Comparison of ENCODE assay signal across 8 cellular contexts in genomic region chr7:141738592-141739013, GRCh38. TPM values are rescaled to one million over a fixed set of nuclear protein-coding genes. Genes with fewer than 3 reads are reported as not detected.
DNase-seq lines count a peak whose midpoint lies in the region; ATAC-seq, FAIRE-seq and TF ChIP-seq lines count a peak whose summit lies in the region.

No MANE protein-coding gene starts in this region.

- H3K4me3 ChIP-seq in kidney (ENCODE audit: low read length in 2 of 2) (peak overlapping the region; percentile 90 to 99), thymus (ENCODE audit: low read length) (peak overlapping the region; percentile 86)

- FAIRE-seq in kidney (lab: Jason Lieb, UNC) = no peak

- H3K4me1 Mint-ChIP-seq in activated CD4-positive, alpha-beta T cell treated with anti-CD3 and anti-CD28 coated beads, Interleukin-2, amount 10 ng/mL, durations not matched to agents 7 days and 5 days = peaks cover 38% of the 10 kb centered on the region
- H3K4me1 Mint-ChIP-seq in activated T-helper 17 cell treated with anti-CD3 and anti-CD28 coated beads, Interleukin-2, amount 50 U/mL, for 72 hours = peaks cover 30% of the 10 kb centered on the region

- no peaks in the 10 kb centered on the region for H3K27me3 ChIP-seq in thymus (ENCODE audit: control insufficient read depth, insufficient read depth)

- H3K9me3 Mint-ChIP-seq in activated CD4-positive, alpha-beta T cell treated with anti-CD3 and anti-CD28 coated beads, Interleukin-2, amount 10 ng/mL, durations not matched to agents 7 days and 5 days = no peaks in the 10 kb centered on the region
- no peaks in the 10 kb centered on the region for H3K9me3 Mint-ChIP-seq in activated T-helper 17 cell treated with anti-CD3 and anti-CD28 coated beads, Interleukin-2, amount 50 U/mL, for 72 hours

- peaks cover 27% of the 10 kb centered on the region for H3K36me3 Mint-ChIP-seq in activated CD4-positive, alpha-beta T cell treated with anti-CD3 and anti-CD28 coated beads, Interleukin-2, amount 10 ng/mL, durations not matched to agents 7 days and 5 days (ENCODE audit: low read depth)
- peaks cover 60% of the 10 kb centered on the region for H3K36me3 Mint-ChIP-seq in activated T-helper 17 cell treated with anti-CD3 and anti-CD28 coated beads, Interleukin-2, amount 50 U/mL, for 72 hours (ENCODE audit: low read depth)

- H3K27ac ChIP-seq in kidney (ENCODE audit: low read depth in 2 of 2, low read length in 2 of 2) (peak overlapping the region; percentile 74 to 88), thymus (ENCODE audit: low read depth) (peak overlapping the region; percentile 90)

- H3K4me1 ChIP-seq in kidney (ENCODE audit: control insufficient read depth in 1 of 2, insufficient read depth in 1 of 2, low read depth in 1 of 2, low read length in 2 of 2) = peaks cover 8 to 10% of the 10 kb centered on the region in 2 donors
- H3K4me1 ChIP-seq in thymus (ENCODE audit: control insufficient read depth, insufficient read depth, low read length) = peaks cover 7% of the 10 kb centered on the region

- CTCF ChIA-PET in activated CD4-positive, alpha-beta T cell treated with anti-CD3 and anti-CD28 coated beads, Interleukin-2, amount 10 ng/mL, durations not matched to agents 7 days and 5 days (lab: Charles Lee) = interaction anchor here (0.9 to 2.5 kb wide), 28 partner anchors 8 to 724 kb away, joined by 3 to 17 read pairs (median 4); partner anchors contain the start of genes DENND11, MRPS33 and WEE2

- intact Hi-C loops in kidney (cut with DNase I) = no loop called here

- H3K9ac ChIP-seq in kidney (ENCODE audit: low read length in 2 of 2) = peak overlapping the region; percentile 42 to 95

- 2% methylated on average over 6 of the region's 6 CpGs for WGBS in thymus

- H3K27ac Mint-ChIP-seq in activated CD4-positive, alpha-beta T cell treated with anti-CD3 and anti-CD28 coated beads, Interleukin-2, amount 10 ng/mL, durations not matched to agents 7 days and 5 days = peak overlapping the region; percentile 96
- H3K27ac Mint-ChIP-seq in activated T-helper 17 cell treated with anti-CD3 and anti-CD28 coated beads, Interleukin-2, amount 50 U/mL, for 72 hours = peak overlapping the region; percentile 97

- peak overlapping the region; percentile 92 for H3K4me3 Mint-ChIP-seq in activated CD4-positive, alpha-beta T cell treated with anti-CD3 and anti-CD28 coated beads, Interleukin-2, amount 10 ng/mL, durations not matched to agents 7 days and 5 days
- peak overlapping the region; percentile 96 for H3K4me3 Mint-ChIP-seq in activated T-helper 17 cell treated with anti-CD3 and anti-CD28 coated beads, Interleukin-2, amount 50 U/mL, for 72 hours

- no peak for TF ChIP-seq CTCF in kidney (IDR thresholded peaks at IDR 0.05; ENCODE audit: borderline replicate concordance, extremely low read depth, insufficient read depth)

- DNase-seq in activated CD4-positive, alpha-beta T cell treated with anti-CD3 and anti-CD28 coated beads, Interleukin-2, amount 10 ng/mL, durations not matched to agents 7 days and 5 days = no peak
- no peak for DNase-seq in activated CD4-positive, alpha-beta T cell treated with anti-CD3 and anti-CD28 coated beads for 1 hour
- no peak for DNase-seq in kidney
- no peak for DNase-seq in activated CD4-positive, CD25-positive, alpha-beta regulatory T cell (lab: John Stamatoyannopoulos, UW)
- no peak for DNase-seq in NCI-H2107 (lab: John Stamatoyannopoulos, UW)

- H3K27me3 Mint-ChIP-seq in activated CD4-positive, alpha-beta T cell treated with anti-CD3 and anti-CD28 coated beads, Interleukin-2, amount 10 ng/mL, durations not matched to agents 7 days and 5 days = no peaks in the 10 kb centered on the region
- H3K27me3 Mint-ChIP-seq in activated T-helper 17 cell treated with anti-CD3 and anti-CD28 coated beads, Interleukin-2, amount 50 U/mL, for 72 hours = no peaks in the 10 kb centered on the region

- ATAC-seq in activated T-helper 17 cell treated with anti-CD3 and anti-CD28 coated beads, Interleukin-2, amount 50 U/mL, for 72 hours (replicated peaks) = no peak
- ATAC-seq in GM19351 (IDR thresholded peaks at IDR 0.05; ENCODE audit: unreplicated experiment) = no peak

- H3K36me3 ChIP-seq in kidney (ENCODE audit: control insufficient read depth in 1 of 2, insufficient read depth in 2 of 2, low read length in 2 of 2) = peaks cover 17 to 19% of the 10 kb centered on the region in 2 donors
- peaks cover 17% of the 10 kb centered on the region for H3K36me3 ChIP-seq in thymus (ENCODE audit: control insufficient read depth, insufficient read depth)

- POLR2A ChIA-PET in activated CD4-positive, alpha-beta T cell treated with anti-CD3 and anti-CD28 coated beads, Interleukin-2, amount 10 ng/mL, durations not matched to agents 7 days and 5 days (lab: Charles Lee) = no interaction called here

- no peaks in the 10 kb centered on the region for H3K9me3 ChIP-seq in kidney (ENCODE audit: control insufficient read depth in 1 of 2, low read length in 2 of 2)
- no peaks in the 10 kb centered on the region for H3K9me3 ChIP-seq in thymus (ENCODE audit: control insufficient read depth)

RNA-seq across cellular contexts. Expression of gene SSBP1, which starts 0.4 kb away (rescaled TPM):
- 100 to 1,000 TPM; 109 to 127 TPM for total RNA-seq in activated CD4-positive, alpha-beta T cell treated with anti-CD3 and anti-CD28 coated beads, Interleukin-2, amount 10 ng/mL, durations not matched to agents 7 days and 5 days
- total RNA-seq in activated T-helper 17 cell treated with anti-CD3 and anti-CD28 coated beads, Interleukin-2, amount 50 U/mL, for 72 hours = 100 to 1,000 TPM; 139 to 213 TPM
- 90.2 TPM for total RNA-seq in kidney
- polyA plus RNA-seq in kidney (ENCODE audit: insufficient read depth, low read depth, low replicate concordance) (190 TPM), thymus (191 TPM)

RNA-seq across cellular contexts. Expression of gene TAS2R3, which starts 25.3 kb away (rescaled TPM):
- 1 to 10 TPM; 1.4 to 1.8 TPM for total RNA-seq in activated CD4-positive, alpha-beta T cell treated with anti-CD3 and anti-CD28 coated beads, Interleukin-2, amount 10 ng/mL, durations not matched to agents 7 days and 5 days
- total RNA-seq in activated T-helper 17 cell treated with anti-CD3 and anti-CD28 coated beads, Interleukin-2, amount 50 U/mL, for 72 hours = 1 to 10 TPM; 1.4 to 3.8 TPM
- total RNA-seq in kidney = 2.7 TPM
- polyA plus RNA-seq in kidney (ENCODE audit: insufficient read depth, low read depth, low replicate concordance) (not detected), thymus (not detected)

RNA-seq across cellular contexts. Expression of gene WEE2, which starts 30.4 kb away (rescaled TPM):
- total RNA-seq in activated CD4-positive, alpha-beta T cell treated with anti-CD3 and anti-CD28 coated beads, Interleukin-2, amount 10 ng/mL, durations not matched to agents 7 days and 5 days = not detected
- total RNA-seq in activated T-helper 17 cell treated with anti-CD3 and anti-CD28 coated beads, Interleukin-2, amount 50 U/mL, for 72 hours = under 1 TPM in 1 of 2 donors, not detected in 1; 0.13 TPM
- 0.06 TPM for total RNA-seq in kidney
- polyA plus RNA-seq in kidney (ENCODE audit: insufficient read depth, low read depth, low replicate concordance) (0.13 TPM), thymus (0.05 TPM)

RNA-seq across cellular contexts. Expression of gene DENND11, which starts 36.6 kb away (rescaled TPM):
- 10 to 100 TPM; 24.0 to 28.9 TPM for total RNA-seq in activated CD4-positive, alpha-beta T cell treated with anti-CD3 and anti-CD28 coated beads, Interleukin-2, amount 10 ng/mL, durations not matched to agents 7 days and 5 days
- 10 to 100 TPM; 19.5 to 36.1 TPM for total RNA-seq in activated T-helper 17 cell treated with anti-CD3 and anti-CD28 coated beads, Interleukin-2, amount 50 U/mL, for 72 hours
- total RNA-seq in kidney = 22.6 TPM
- polyA plus RNA-seq in kidney (ENCODE audit: insufficient read depth, low read depth, low replicate concordance) = 6.1 TPM
- 9.2 TPM for polyA plus RNA-seq in thymus

RNA-seq across cellular contexts. Expression of gene TAS2R4, which starts 37.9 kb away (rescaled TPM):
- 1 to 10 TPM; 1.1 to 1.3 TPM for total RNA-seq in activated CD4-positive, alpha-beta T cell treated with anti-CD3 and anti-CD28 coated beads, Interleukin-2, amount 10 ng/mL, durations not matched to agents 7 days and 5 days
- total RNA-seq in activated T-helper 17 cell treated with anti-CD3 and anti-CD28 coated beads, Interleukin-2, amount 50 U/mL, for 72 hours = 1 to 10 TPM; 1.3 to 2.8 TPM
- total RNA-seq in kidney = 2.5 TPM
- polyA plus RNA-seq in kidney (ENCODE audit: insufficient read depth, low read depth, low replicate concordance) (not detected), thymus (0.41 TPM)
